In the genomic region with DNA sequence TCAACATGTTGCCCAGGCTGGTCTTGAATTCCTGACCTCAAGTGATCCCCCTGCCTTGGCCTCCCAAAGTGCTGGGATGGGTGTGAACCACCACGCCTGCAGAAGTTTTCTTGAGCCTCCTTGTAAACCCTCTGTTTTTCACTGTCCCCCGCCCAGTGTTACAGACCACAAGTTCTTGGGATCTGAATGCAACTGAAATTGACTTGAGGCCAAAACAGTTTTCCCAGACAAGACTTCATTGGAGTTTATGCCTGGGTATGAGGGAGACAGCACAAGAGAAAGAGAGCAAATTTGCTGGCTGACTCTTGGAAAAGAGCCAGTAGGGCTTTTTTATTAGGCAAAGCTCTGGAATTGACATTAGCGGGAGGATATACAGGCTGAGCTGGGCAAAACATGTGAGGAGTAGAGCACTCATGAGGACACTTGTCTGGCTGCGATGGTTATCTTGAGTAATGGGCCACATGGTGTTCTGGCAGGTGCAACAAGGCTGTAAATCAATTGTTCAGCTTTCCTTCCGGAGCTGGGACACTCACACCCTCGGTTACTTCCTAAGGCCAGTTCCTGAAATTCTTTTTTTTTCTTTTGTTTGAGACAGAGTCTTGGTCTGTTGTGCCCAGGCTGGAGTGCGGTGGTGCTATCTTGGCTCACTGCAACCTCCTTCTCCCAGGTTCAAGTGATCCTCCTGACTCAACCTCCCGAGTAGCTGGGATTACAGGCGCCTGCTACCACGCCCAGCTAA, we compare ENCODE assay signal across 8 cellular contexts. TPM values are rescaled to one million over a fixed set of nuclear protein-coding genes. Genes with fewer than 3 reads are reported as not detected.
DNase-seq lines count a peak whose midpoint lies in the region; ATAC-seq and TF ChIP-seq lines count a peak whose summit lies in the region.

No MANE protein-coding gene starts in this region.

- ATAC-seq in gastrocnemius medialis (peak; percentile 99), GM18511 (IDR thresholded peaks at IDR 0.05; ENCODE audit: unreplicated experiment) (no peak)
- no peak for ATAC-seq in naive thymus-derived CD4-positive, alpha-beta T cell

- intact Hi-C loops in gastrocnemius medialis (cut with DNase I; ENCODE audit: low total_unique reads): loop anchor here (1.0 kb wide), 1 partner anchor 10 kb away; no protein-coding TSS in a partner anchor
- intact Hi-C loops in naive thymus-derived CD4-positive, alpha-beta T cell (cut with micrococcal nuclease): no loop called here

- no peaks in the 10 kb centered on the region for H3K27me3 ChIP-seq in esophagus (ENCODE audit: control insufficient read depth in 1 of 2, insufficient read depth in 2 of 2, low read length in 2 of 2)
- no peaks in the 10 kb centered on the region for H3K27me3 ChIP-seq in gastrocnemius medialis
- H3K27me3 ChIP-seq in naive thymus-derived CD4-positive, alpha-beta T cell (ENCODE audit: control insufficient read depth in 2 of 2, insufficient read depth in 2 of 2, low read length in 2 of 2): no peaks in the 10 kb centered on the region

- in situ Hi-C loops in gastrocnemius medialis (cut with MboI; ENCODE audit: low sequenced_read_pairs in 4 of 4): no loop called here

- H3K36me3 Mint-ChIP-seq in naive thymus-derived CD4-positive, alpha-beta T cell: peaks cover 0 to 14% (median 0%) of the 10 kb centered on the region in 5 donors

- H3K4me3 ChIP-seq in HEK293 (ENCODE audit: low read depth, low read length): no peak overlapping the region
- no peak overlapping the region for H3K4me3 ChIP-seq in esophagus (ENCODE audit: low read depth in 1 of 2, low read length in 2 of 2)
- no peak overlapping the region for H3K4me3 ChIP-seq in gastrocnemius medialis
- H3K4me3 ChIP-seq in naive thymus-derived CD4-positive, alpha-beta T cell (ENCODE audit: low read length): no peak overlapping the region

- WGBS in esophagus, 2 donors: 47 to 48% methylated on average over 10 of the region's 10 CpGs

- H3K4me1 ChIP-seq in HEK293 (ENCODE audit: control insufficient read depth, insufficient read depth, low read length) (peaks cover 18% of the 10 kb centered on the region), esophagus (ENCODE audit: control insufficient read depth in 2 of 2, insufficient read depth in 2 of 2, low read length in 1 of 2) (no peaks in the 10 kb centered on the region), gastrocnemius medialis (peaks cover 16 to 25% of the 10 kb centered on the region in 2 donors)
- H3K4me1 ChIP-seq in naive thymus-derived CD4-positive, alpha-beta T cell (ENCODE audit: control insufficient read depth in 2 of 2, insufficient read depth in 2 of 2, low read length in 2 of 2): peaks cover 22 to 25% of the 10 kb centered on the region in 2 donors

- no peaks in the 10 kb centered on the region for H3K27me3 Mint-ChIP-seq in naive thymus-derived CD4-positive, alpha-beta T cell

- TF ChIP-seq CTCF in HEK293 (tag by site-specific recombination; IDR thresholded peaks at IDR 0.05): no peak
- no peak for TF ChIP-seq CTCF in gastrocnemius medialis (IDR thresholded peaks at IDR 0.05 in 4 of 5, conservative IDR thresholded peaks at IDR 0.05 in 1 of 5)

- peak; percentile 82 for DNase-seq in NCI-H345 (lab: John Stamatoyannopoulos, UW)
- peak; percentile 78 to 86 for DNase-seq in gastrocnemius medialis
- no peak for DNase-seq in inferior parietal cortex (ENCODE audit: extremely low spot score)
- DNase-seq in NCI-H526 (lab: John Stamatoyannopoulos, UW): no peak
- DNase-seq in naive thymus-derived CD4-positive, alpha-beta T cell: no peak

- H3K27ac ChIP-seq in HEK293 (ENCODE audit: extremely low read depth, low read depth, low read length) (peak overlapping the region; percentile 91), esophagus (ENCODE audit: low read depth in 2 of 2, low read length in 1 of 2) (peak overlapping the region; percentile 5 to 54), gastrocnemius medialis (peak overlapping the region; percentile 71 to 87 (median 82))
- no peak overlapping the region for H3K27ac ChIP-seq in naive thymus-derived CD4-positive, alpha-beta T cell (ENCODE audit: low read depth, low read length)

- no peak overlapping the region for H3K4me3 Mint-ChIP-seq in naive thymus-derived CD4-positive, alpha-beta T cell

- CTCF ChIA-PET in HEK293 (lab: Yijun Ruan, JAX): interaction anchor here (0.6 to 5.7 kb wide), 11 partner anchors 9 to 459 kb away, joined by 3 to 48 read pairs (median 4); a partner anchor contains a TSS
- CTCF ChIA-PET in naive thymus-derived CD4-positive, alpha-beta T cell (lab: Charles Lee): interaction anchor here (1.1 to 1.4 kb wide), 2 partner anchors 10 to 13 kb away, joined by 4 read pairs; no protein-coding TSS in a partner anchor

- H3K4me1 Mint-ChIP-seq in naive thymus-derived CD4-positive, alpha-beta T cell: peaks cover 23 to 47% (median 42%) of the 10 kb centered on the region in 7 donors

- POLR2A ChIA-PET in HEK293 (lab: Yijun Ruan, JAX): interaction anchor here (0.9 to 2.9 kb wide), 10 partner anchors 10 to 68 kb away, joined by 3 to 35 read pairs (median 4); a partner anchor contains a TSS
- POLR2A ChIA-PET in naive thymus-derived CD4-positive, alpha-beta T cell (lab: Charles Lee): interaction anchor here (0.6 to 19.2 kb wide), 4 partner anchors 13 to 38 kb away, joined by 4 to 317 read pairs (median 8); a partner anchor contains a TSS

- H3K9me3 ChIP-seq in HEK293 (ENCODE audit: control insufficient read depth, insufficient read depth, low read depth, low read length): no peaks in the 10 kb centered on the region
- H3K9me3 ChIP-seq in esophagus (ENCODE audit: control insufficient read depth in 2 of 2, insufficient read depth in 1 of 2, low read depth in 1 of 2, low read length in 1 of 2): no peaks in the 10 kb centered on the region
- H3K9me3 ChIP-seq in gastrocnemius medialis: no peaks in the 10 kb centered on the region
- no peaks in the 10 kb centered on the region for H3K9me3 ChIP-seq in naive thymus-derived CD4-positive, alpha-beta T cell (ENCODE audit: control insufficient read depth in 2 of 3, low read length in 3 of 3)

- no peak for TF ChIP-seq POLR2A in gastrocnemius medialis (IDR thresholded peaks at IDR 0.05)

- H3K36me3 ChIP-seq in HEK293 (ENCODE audit: control insufficient read depth in 2 of 2, insufficient read depth in 1 of 2, low read length in 2 of 2): no peaks in the 10 kb centered on the region; a peak in 1 of 3 replicates
- H3K36me3 ChIP-seq in esophagus (ENCODE audit: control insufficient read depth in 2 of 2, insufficient read depth in 2 of 2, low read length in 1 of 2): no peaks in the 10 kb centered on the region
- no peaks in the 10 kb centered on the region for H3K36me3 ChIP-seq in gastrocnemius medialis
- no peaks in the 10 kb centered on the region for H3K36me3 ChIP-seq in naive thymus-derived CD4-positive, alpha-beta T cell (ENCODE audit: control insufficient read depth in 2 of 3, insufficient read depth in 3 of 3, low read length in 3 of 3)

- peaks cover 0 to 2% (median 0%) of the 10 kb centered on the region in 11 donors for H3K9me3 Mint-ChIP-seq in naive thymus-derived CD4-positive, alpha-beta T cell

- H3K27ac Mint-ChIP-seq in naive thymus-derived CD4-positive, alpha-beta T cell: no peak overlapping the region

TF ChIP-seq in HEK293, 187 proteins besides CTCF, POLR2A, EP300 and RAD21 (continues in another document):
- TF ChIP-seq ZNF626 (tag by site-specific recombination; IDR thresholded peaks at IDR 0.05) (no peak), ZNF341 (tag by site-specific recombination; IDR thresholded peaks at IDR 0.05; ENCODE audit: low read depth) (peak; percentile 41; the same call in 1 of the 2 replicates), ZNF555 (tag by site-specific recombination; conservative IDR thresholded peaks at IDR 0.05) (no peak), ZNF221 (tag by site-specific recombination; IDR thresholded peaks at IDR 0.05; ENCODE audit: borderline replicate concordance) (peak; percentile 68; the same call in 1 of the 2 replicates), ZNF10 (tag by site-specific recombination; IDR thresholded peaks at IDR 0.05) (0 out of 2 replicates have a peak, but pooled peaks have one; percentile 44), ZNF157 (tag by site-specific recombination; IDR thresholded peaks at IDR 0.05) (0 out of 2 replicates have a peak, but pooled peaks have one; percentile 37), ZNF514 (tag by site-specific recombination; IDR thresholded peaks at IDR 0.05) (no peak), ZBTB8A (tag by site-specific recombination; IDR thresholded peaks at IDR 0.05) (peak; percentile 99), ZNF837 (tag by site-specific recombination; IDR thresholded peaks at IDR 0.05) (no peak; the same call in 1 of the 2 replicates), GLIS2 (tag by site-specific recombination; IDR thresholded peaks at IDR 0.05) (0 out of 2 replicates have a peak, but pooled peaks have one; percentile 33), ZNF133 (tag by site-specific recombination; IDR thresholded peaks at IDR 0.05) (0 out of 2 replicates have a peak, but pooled peaks have one; percentile 25)

RNA-seq across cellular contexts. Expression of a gene that starts 12.7 kb away (rescaled TPM):
- 100 to 1,000 TPM; 134 to 150 TPM for polyA plus RNA-seq in esophagus
- 100 to 1,000 TPM in 3 of 4 donors, 10 to 100 TPM in 1; 88.3 to 172 (median 126) TPM for total RNA-seq in gastrocnemius medialis
- total RNA-seq in naive thymus-derived CD4-positive, alpha-beta T cell: 100 to 1,000 TPM; 339 to 539 (median 505) TPM
- 10 to 100 TPM; 70.6 to 78.7 TPM for polyA plus RNA-seq in naive thymus-derived CD4-positive, alpha-beta T cell

RNA-seq across cellular contexts. Expression of a gene that starts 15.6 kb away (rescaled TPM):
- 10 to 100 TPM in 1 of 2 donors, 1 to 10 TPM in 1; 8.4 to 20.5 TPM for polyA plus RNA-seq in esophagus
- total RNA-seq in gastrocnemius medialis: 1 to 10 TPM in 3 of 4 donors, under 1 TPM in 1; 0.95 to 3.3 (median 2.9) TPM
- total RNA-seq in naive thymus-derived CD4-positive, alpha-beta T cell: 10 to 100 TPM; 32.8 to 75.9 (median 64.0) TPM
- polyA plus RNA-seq in naive thymus-derived CD4-positive, alpha-beta T cell: 10 to 100 TPM; 35.3 to 36.1 TPM

RNA-seq across cellular contexts. Expression of a gene that starts 30.9 kb away (rescaled TPM):
- polyA plus RNA-seq in esophagus: 100 to 1,000 TPM; 108 to 215 TPM
- 100 to 1,000 TPM in 3 of 4 donors, 10 to 100 TPM in 1; 99.6 to 302 (median 172) TPM for total RNA-seq in gastrocnemius medialis
- 100 to 1,000 TPM in 4 of 5 experiments, 10 to 100 TPM in 1; 71.9 to 149 (median 114) TPM for total RNA-seq in naive thymus-derived CD4-positive, alpha-beta T cell
- 100 to 1,000 TPM; 216 to 279 TPM for polyA plus RNA-seq in naive thymus-derived CD4-positive, alpha-beta T cell

RNA-seq across cellular contexts. Expression of a gene that starts 36.9 kb away (rescaled TPM):
- polyA plus RNA-seq in esophagus: 10 to 100 TPM; 29.5 to 36.1 TPM
- 100 to 1,000 TPM; 208 to 327 (median 285) TPM for total RNA-seq in gastrocnemius medialis
- total RNA-seq in naive thymus-derived CD4-positive, alpha-beta T cell: 10 to 100 TPM; 42.9 to 78.5 (median 54.0) TPM
- polyA plus RNA-seq in naive thymus-derived CD4-positive, alpha-beta T cell: 10 to 100 TPM; 30.7 to 39.5 TPM

RNA-seq across cellular contexts. Expression of a gene that starts 37.3 kb away (rescaled TPM):
- polyA plus RNA-seq in esophagus: 10 to 100 TPM; 34.3 to 44.0 TPM
- total RNA-seq in gastrocnemius medialis: 10 to 100 TPM; 32.2 to 63.8 (median 53.6) TPM
- total RNA-seq in naive thymus-derived CD4-positive, alpha-beta T cell: 10 to 100 TPM; 21.7 to 51.8 (median 34.1) TPM
- 1 to 10 TPM; 7.3 to 9.0 TPM for polyA plus RNA-seq in naive thymus-derived CD4-positive, alpha-beta T cell

Comparison
In these comparisons a context has a peak if more than half of its experiments do, and no peak if none do; other contexts are left out.
1. DNase-seq: peak in NCI-H345 (single experiment) and gastrocnemius medialis (2 of 2); none in inferior parietal cortex (single experiment), NCI-H526 (0 of 2) and naive thymus-derived CD4-positive, alpha-beta T cell (0 of 9).
2. ATAC-seq: peak in gastrocnemius medialis (2 of 2); none in GM18511 (single experiment) and naive thymus-derived CD4-positive, alpha-beta T cell (single experiment).
3. RNA of a gene that starts 15.6 kb away (total RNA-seq): 32.8 to 75.9 TPM in naive thymus-derived CD4-positive, alpha-beta T cell; 0.95 to 3.3 TPM in gastrocnemius medialis; every median in the first group is over 4 times any median in the second.